Comparison of ENCODE assay signal across 1 cellular context in genomic region chr5:109412981-109413402, GRCh38.
TF ChIP-seq lines count a peak whose summit lies in the region.

No MANE protein-coding gene starts in this region.

TF ChIP-seq in HepG2, 621 proteins besides CTCF, POLR2A, EP300 and RAD21 (continued from another document):
- TF ChIP-seq FOXP4 (CRISPR knock-in tag; IDR thresholded peaks at IDR 0.05): 0 out of 2 replicates have a peak, but pooled peaks have one; percentile 22
- 0 out of 2 replicates have a peak, but pooled peaks have one; percentile 43 for TF ChIP-seq ISL2 (CRISPR knock-in tag; IDR thresholded peaks at IDR 0.05)
- TF ChIP-seq ZFP91 (CRISPR knock-in tag; IDR thresholded peaks at IDR 0.05; ENCODE audit: borderline replicate concordance): no peak
- TF ChIP-seq ZNF609 (CRISPR knock-in tag; IDR thresholded peaks at IDR 0.05; ENCODE audit: borderline replicate concordance): no peak
- 0 out of 2 replicates have a peak, but pooled peaks have one; percentile 21 for TF ChIP-seq RCOR2 (CRISPR knock-in tag; IDR thresholded peaks at IDR 0.05)
- TF ChIP-seq TGIF2 (CRISPR knock-in tag; IDR thresholded peaks at IDR 0.05): 0 out of 2 replicates have a peak, but pooled peaks have one; percentile 17
- TF ChIP-seq TAF15 (IDR thresholded peaks at IDR 0.05; ENCODE audit: low read depth, low read length, poor library complexity, severe bottlenecking): no peak
- no peak for TF ChIP-seq ZNF773 (CRISPR knock-in tag; IDR thresholded peaks at IDR 0.05; ENCODE audit: borderline replicate concordance)
- TF ChIP-seq MNT (IDR thresholded peaks at IDR 0.05): no peak
- TF ChIP-seq NR2F6 (IDR thresholded peaks at IDR 0.05): no peak
- peak; percentile 44; the same call in 1 of the 2 replicates for TF ChIP-seq NR2F6 (CRISPR knock-in tag; IDR thresholded peaks at IDR 0.05)
- TF ChIP-seq ZKSCAN8 (CRISPR knock-in tag; IDR thresholded peaks at IDR 0.05; ENCODE audit: borderline replicate concordance): peak; percentile 90; the same call in 1 of the 2 replicates
- TF ChIP-seq PITX1 (CRISPR knock-in tag; IDR thresholded peaks at IDR 0.05): 0 out of 2 replicates have a peak, but pooled peaks have one; percentile 35
- no peak for TF ChIP-seq NONO (IDR thresholded peaks at IDR 0.05)
- 0 out of 2 replicates have a peak, but pooled peaks have one; percentile 23 for TF ChIP-seq NONO (CRISPR knock-in tag; conservative IDR thresholded peaks at IDR 0.05)
- 0 out of 2 replicates have a peak, but pooled peaks have one; percentile 36 for TF ChIP-seq ZSCAN29 (CRISPR knock-in tag; conservative IDR thresholded peaks at IDR 0.05)
- TF ChIP-seq ARID4A (CRISPR knock-in tag; IDR thresholded peaks at IDR 0.05; ENCODE audit: borderline replicate concordance): peak; percentile 39; the same call in 1 of the 2 replicates
- peak; percentile 26; the same call in 1 of the 2 replicates for TF ChIP-seq SIN3A (IDR thresholded peaks at IDR 0.05; ENCODE audit: borderline replicate concordance, low read depth, low read length)
- peak; percentile 63; the same call in 1 of the 2 replicates for TF ChIP-seq PAXIP1 (CRISPR knock-in tag; conservative IDR thresholded peaks at IDR 0.05)
- no peak for TF ChIP-seq ZBTB42 (CRISPR knock-in tag; IDR thresholded peaks at IDR 0.05)
- TF ChIP-seq ARID3A (IDR thresholded peaks at IDR 0.05; ENCODE audit: low read depth, low read length): 0 out of 2 replicates have a peak, but pooled peaks have one; percentile 0
- no peak for TF ChIP-seq BRCA1 (CRISPR knock-in tag; IDR thresholded peaks at IDR 0.05)
- TF ChIP-seq LCORL (IDR thresholded peaks at IDR 0.05): no peak
- TF ChIP-seq LCORL (CRISPR knock-in tag; IDR thresholded peaks at IDR 0.05): peak; percentile 75
- TF ChIP-seq HNF4A (CRISPR knock-in tag; IDR thresholded peaks at IDR 0.05): peak; percentile 38; the same call in 1 of the 2 replicates
- peak; percentile 18; the same call in 1 of the 2 replicates for TF ChIP-seq SAP130 (CRISPR knock-in tag; IDR thresholded peaks at IDR 0.05; ENCODE audit: low read depth)
- no peak for TF ChIP-seq YY1 (IDR thresholded peaks at IDR 0.05; ENCODE audit: insufficient read depth, insufficient replicate concordance, low read depth, low read length)
- no peak for TF ChIP-seq ZNF484 (CRISPR knock-in tag; IDR thresholded peaks at IDR 0.05; ENCODE audit: borderline replicate concordance, low read depth)
